Comparison of ENCODE assay signal across 18 cellular contexts in the genomic region with DNA sequence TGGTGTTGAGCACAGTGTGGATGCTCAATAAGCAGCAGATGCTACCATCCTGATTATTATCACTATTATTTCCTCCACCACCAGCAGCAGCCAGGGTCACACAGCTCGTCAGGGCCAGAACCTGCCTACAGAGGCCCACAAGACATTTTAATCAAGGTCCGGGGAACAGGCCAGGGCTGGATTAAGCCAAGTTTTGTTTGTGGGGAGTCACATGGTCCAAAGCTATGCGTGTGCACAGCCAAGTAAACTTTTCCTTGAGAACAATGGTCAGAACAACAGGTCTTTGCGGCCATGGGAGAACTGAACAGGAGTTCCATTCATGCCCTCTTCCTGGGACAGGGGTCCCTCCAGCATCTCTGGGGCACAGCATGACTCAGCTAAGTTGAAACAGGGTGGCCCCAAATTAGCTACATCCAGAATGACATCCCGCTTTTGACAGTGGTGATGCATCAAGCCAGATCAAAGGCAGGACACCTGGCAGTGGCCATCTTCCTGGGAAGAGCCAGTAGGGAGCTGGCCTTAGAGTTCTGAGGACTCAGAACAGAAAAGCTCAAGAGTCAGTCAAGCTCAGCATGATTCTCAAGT. TPM values are rescaled to one million over a fixed set of nuclear protein-coding genes. Genes with fewer than 3 reads are reported as not detected.
DNase-seq lines count a peak whose midpoint lies in the region; ATAC-seq and TF ChIP-seq lines count a peak whose summit lies in the region.
"Had no signal": no experiment of that assay in that cellular context is flagged by ENCODE, and none has a peak within 500 bp of the region (broad histone marks: within the 10 kb centered on the region; RNA-seq: fewer than 3 reads in every experiment).

No MANE protein-coding gene starts in this region.

- CTCF ChIA-PET in WTC11 (lab: Charles Lee), result interaction anchor here (0.9 to 1.4 kb wide), 2 partner anchors 11 to 236 kb away, joined by 3 to 4 read pairs; a partner anchor contains a TSS

- WGBS in body of pancreas, 2 donors, result 37 to 65% methylated on average over 4 to 5 of the region's 5 CpGs

- H3K36me3 Mint-ChIP-seq in WTC11, result no peaks in the 10 kb centered on the region; the same call in 1 of the 2 replicates

- H3K27ac Mint-ChIP-seq in WTC11, result no peak overlapping the region
- H3K27ac Mint-ChIP-seq: CD4-positive, CD25-positive, alpha-beta regulatory T cell; endodermal cell had no signal

- POLR2A ChIA-PET in WTC11 (lab: Charles Lee), result no interaction called here

- no peak overlapping the region for H3K4me3 Mint-ChIP-seq in WTC11
- H3K4me3 Mint-ChIP-seq: CD4-positive, CD25-positive, alpha-beta regulatory T cell; endodermal cell had no signal

- no peaks in the 10 kb centered on the region for H4K20me1 ChIP-seq in osteoblast (ENCODE audit: insufficient read depth, low read length)

- no peak overlapping the region for H3K4me2 ChIP-seq in osteoblast (ENCODE audit: insufficient read depth, low read length)

- no peaks in the 10 kb centered on the region for H3K4me1 Mint-ChIP-seq in WTC11
- H3K4me1 Mint-ChIP-seq: CD4-positive, CD25-positive, alpha-beta regulatory T cell; endodermal cell had no signal

- no peak for DNase-seq in body of pancreas
- peak; percentile 66 for DNase-seq in globus pallidus (ENCODE audit: low spot score)
- peak; percentile 67 for DNase-seq in osteoblast (ENCODE audit: insufficient read length, low spot score, missing footprints)
- DNase-seq in vagina (ENCODE audit: extremely low spot score in 2 of 2), result no peak
- DNase-seq in DMS153 (lab: John Stamatoyannopoulos, UW), result no peak
- DNase-seq in WTC11 (ENCODE audit: low spot score), result no peak
- DNase-seq in NCI-H524 treated with DMSO at 0.1 percent for 48 hours (lab: John Stamatoyannopoulos, UW), result no peak
- DNase-seq: activated CD4-positive, CD25-positive, alpha-beta regulatory T cell treated with anti-CD3 and anti-CD28 coated beads, Interleukin-2, amount 50 U/mL, for 72 hours; activated naive CD4-positive, alpha-beta T cell treated with Interleukin-2 at 50 U/mL for 16 hours; CD4-positive, CD25-positive, alpha-beta regulatory T cell; central memory CD4-positive, alpha-beta T cell; endodermal cell; GM23248; NCI-H1694; NCI-H345; SHP77 treated with DMSO at 0.1 percent for 48 hours; stimulated activated CD4-positive, alpha-beta T cell treated with anti-CD3 and anti-CD28 coated beads, Interleukin-15, amount 100 ng/mL, for 24 hours; T-helper 2 cell had no signal

- no peak overlapping the region for H2AFZ ChIP-seq in osteoblast (ENCODE audit: low read length)
- H2AFZ ChIP-seq: GM23248 had no signal

- no peaks in the 10 kb centered on the region; the same call in 1 of the 2 replicates for H3K27me3 Mint-ChIP-seq in WTC11 (ENCODE audit: low read depth)
- H3K27me3 Mint-ChIP-seq: CD4-positive, CD25-positive, alpha-beta regulatory T cell had no signal

- no peak overlapping the region for H3K27ac ChIP-seq in body of pancreas
- H3K27ac ChIP-seq in osteoblast (ENCODE audit: low read depth, low read length), result no peak overlapping the region
- peak overlapping the region; percentile 20 for H3K27ac ChIP-seq in vagina
- H3K27ac ChIP-seq: GM23248 had no signal

- H3K79me2 ChIP-seq in osteoblast (ENCODE audit: insufficient read depth, low read length), result no peaks in the 10 kb centered on the region

- no peaks in the 10 kb centered on the region for H3K36me3 ChIP-seq in body of pancreas (replicated peaks in 1 of 2; ENCODE audit: insufficient read depth in 1 of 2, low read depth in 2 of 2)
- H3K36me3 ChIP-seq in osteoblast (ENCODE audit: insufficient read depth, low read length), result no peaks in the 10 kb centered on the region
- H3K36me3 ChIP-seq in vagina, result no peaks in the 10 kb centered on the region

- peaks cover 4% of the 10 kb centered on the region; the same call in 1 of the 2 replicates for H3K9me3 Mint-ChIP-seq in WTC11
- H3K9me3 Mint-ChIP-seq: CD4-positive, CD25-positive, alpha-beta regulatory T cell had no signal

- H3K4me3 ChIP-seq in body of pancreas (no peak overlapping the region), osteoblast (ENCODE audit: insufficient read depth, low read length) (no peak overlapping the region), vagina (no peak overlapping the region)
- H3K4me3 ChIP-seq: GM23248 had no signal

- TF ChIP-seq CTCF in body of pancreas (IDR thresholded peaks at IDR 0.05) (no peak), osteoblast (IDR thresholded peaks at IDR 0.05; ENCODE audit: extremely low read depth, low read depth, low read length) (no peak), vagina (IDR thresholded peaks at IDR 0.05) (no peak), WTC11 (IDR thresholded peaks at IDR 0.05) (no peak)

- TF ChIP-seq POLR2A in body of pancreas (IDR thresholded peaks at IDR 0.05), result no peak
- no peak for TF ChIP-seq POLR2A in vagina (IDR thresholded peaks at IDR 0.05)

- no peaks in the 10 kb centered on the region for H3K4me1 ChIP-seq in body of pancreas
- H3K4me1 ChIP-seq in osteoblast (ENCODE audit: insufficient read depth, low read length), result no peaks in the 10 kb centered on the region
- peaks cover 10% of the 10 kb centered on the region for H3K4me1 ChIP-seq in vagina

- H3K9me3 ChIP-seq in body of pancreas, result no peaks in the 10 kb centered on the region
- H3K9me3 ChIP-seq in osteoblast (ENCODE audit: low read depth, low read length), result no peaks in the 10 kb centered on the region
- no peaks in the 10 kb centered on the region for H3K9me3 ChIP-seq in vagina

- H3K27me3 ChIP-seq in body of pancreas (no peaks in the 10 kb centered on the region), osteoblast (ENCODE audit: insufficient read depth, low read length) (no peaks in the 10 kb centered on the region), vagina (no peaks in the 10 kb centered on the region)

- peak; percentile 12 for ATAC-seq in body of pancreas
- ATAC-seq in WTC11, result no peak

- intact Hi-C loops in body of pancreas (cut with DNase I), result no loop called here
- intact Hi-C loops in vagina (cut with DNase I), result no loop called here

TF ChIP-seq in WTC11, 78 proteins besides CTCF, POLR2A, EP300 and RAD21 (continues in another document):
- TF ChIP-seq MXD4 (CRISPR knock-in tag; IDR thresholded peaks at IDR 0.05; ENCODE audit: borderline replicate concordance) (no peak), OVOL2 (CRISPR knock-in tag; IDR thresholded peaks at IDR 0.05; ENCODE audit: borderline replicate concordance) (no peak), ZNF138 (CRISPR knock-in tag; conservative IDR thresholded peaks at IDR 0.05) (no peak), TCF7 (CRISPR knock-in tag; IDR thresholded peaks at IDR 0.05; ENCODE audit: low read depth) (no peak), FOXJ3 (CRISPR knock-in tag; IDR thresholded peaks at IDR 0.05; ENCODE audit: borderline replicate concordance) (no peak), ZNF219 (CRISPR knock-in tag; IDR thresholded peaks at IDR 0.05; ENCODE audit: borderline replicate concordance) (no peak), NFYB (CRISPR knock-in tag; conservative IDR thresholded peaks at IDR 0.05; ENCODE audit: low read depth) (no peak), TEAD1 (CRISPR knock-in tag; IDR thresholded peaks at IDR 0.05) (no peak), NFATC4 (CRISPR knock-in tag; IDR thresholded peaks at IDR 0.05) (no peak)
- TF ChIP-seq, protein P1, sequence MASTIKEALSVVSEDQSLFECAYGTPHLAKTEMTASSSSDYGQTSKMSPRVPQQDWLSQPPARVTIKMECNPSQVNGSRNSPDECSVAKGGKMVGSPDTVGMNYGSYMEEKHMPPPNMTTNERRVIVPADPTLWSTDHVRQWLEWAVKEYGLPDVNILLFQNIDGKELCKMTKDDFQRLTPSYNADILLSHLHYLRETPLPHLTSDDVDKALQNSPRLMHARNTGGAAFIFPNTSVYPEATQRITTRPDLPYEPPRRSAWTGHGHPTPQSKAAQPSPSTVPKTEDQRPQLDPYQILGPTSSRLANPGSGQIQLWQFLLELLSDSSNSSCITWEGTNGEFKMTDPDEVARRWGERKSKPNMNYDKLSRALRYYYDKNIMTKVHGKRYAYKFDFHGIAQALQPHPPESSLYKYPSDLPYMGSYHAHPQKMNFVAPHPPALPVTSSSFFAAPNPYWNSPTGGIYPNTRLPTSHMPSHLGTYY (CRISPR knock-in tag; IDR thresholded peaks at IDR 0.05), result no peak
- TF ChIP-seq, protein P2, sequence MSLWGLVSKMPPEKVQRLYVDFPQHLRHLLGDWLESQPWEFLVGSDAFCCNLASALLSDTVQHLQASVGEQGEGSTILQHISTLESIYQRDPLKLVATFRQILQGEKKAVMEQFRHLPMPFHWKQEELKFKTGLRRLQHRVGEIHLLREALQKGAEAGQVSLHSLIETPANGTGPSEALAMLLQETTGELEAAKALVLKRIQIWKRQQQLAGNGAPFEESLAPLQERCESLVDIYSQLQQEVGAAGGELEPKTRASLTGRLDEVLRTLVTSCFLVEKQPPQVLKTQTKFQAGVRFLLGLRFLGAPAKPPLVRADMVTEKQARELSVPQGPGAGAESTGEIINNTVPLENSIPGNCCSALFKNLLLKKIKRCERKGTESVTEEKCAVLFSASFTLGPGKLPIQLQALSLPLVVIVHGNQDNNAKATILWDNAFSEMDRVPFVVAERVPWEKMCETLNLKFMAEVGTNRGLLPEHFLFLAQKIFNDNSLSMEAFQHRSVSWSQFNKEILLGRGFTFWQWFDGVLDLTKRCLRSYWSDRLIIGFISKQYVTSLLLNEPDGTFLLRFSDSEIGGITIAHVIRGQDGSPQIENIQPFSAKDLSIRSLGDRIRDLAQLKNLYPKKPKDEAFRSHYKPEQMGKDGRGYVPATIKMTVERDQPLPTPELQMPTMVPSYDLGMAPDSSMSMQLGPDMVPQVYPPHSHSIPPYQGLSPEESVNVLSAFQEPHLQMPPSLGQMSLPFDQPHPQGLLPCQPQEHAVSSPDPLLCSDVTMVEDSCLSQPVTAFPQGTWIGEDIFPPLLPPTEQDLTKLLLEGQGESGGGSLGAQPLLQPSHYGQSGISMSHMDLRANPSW (CRISPR knock-in tag; conservative IDR thresholded peaks at IDR 0.05; ENCODE audit: low read depth), result no peak
- TF ChIP-seq, protein P3, sequence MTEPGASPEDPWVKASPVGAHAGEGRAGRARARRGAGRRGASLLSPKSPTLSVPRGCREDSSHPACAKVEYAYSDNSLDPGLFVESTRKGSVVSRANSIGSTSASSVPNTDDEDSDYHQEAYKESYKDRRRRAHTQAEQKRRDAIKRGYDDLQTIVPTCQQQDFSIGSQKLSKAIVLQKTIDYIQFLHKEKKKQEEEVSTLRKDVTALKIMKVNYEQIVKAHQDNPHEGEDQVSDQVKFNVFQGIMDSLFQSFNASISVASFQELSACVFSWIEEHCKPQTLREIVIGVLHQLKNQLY (CRISPR knock-in tag; IDR thresholded peaks at IDR 0.05), result no peak

RNA-seq across cellular contexts. Expression of a gene that starts 11.7 kb away (rescaled TPM):
- total RNA-seq in body of pancreas (10 to 100 TPM; 19.8 to 22.6 TPM), osteoblast (27.1 and 27.5 TPM in 2 replicates), vagina (23.8 TPM), WTC11 (2021) (5.3 to 6.3 TPM (median 6.2 TPM) in 3 replicates)

RNA-seq across cellular contexts. Expression of a gene that starts 30.6 kb away (rescaled TPM):
- 10 to 100 TPM in 1 of 2 donors, 1 to 10 TPM in 1; 8.8 to 27.0 TPM for total RNA-seq in body of pancreas
- 14.4 and 16.6 TPM in 2 replicates for total RNA-seq in osteoblast
- 15.0 TPM for total RNA-seq in vagina
- total RNA-seq in WTC11 (2021), result 47.6 to 56.3 TPM (median 52.8 TPM) in 3 replicates

RNA-seq across cellular contexts. Expression of a gene that starts 58.0 kb away (rescaled TPM):
- total RNA-seq in body of pancreas, result 10 to 100 TPM; 10.6 to 12.5 TPM
- 10.3 and 11.2 TPM in 2 replicates for total RNA-seq in osteoblast
- total RNA-seq in vagina, result 34.9 TPM
- total RNA-seq in WTC11 (2021), result 22.1 to 23.8 TPM (median 23.5 TPM) in 3 replicates

Comparison
In these comparisons a context has a peak if more than half of its experiments do, and no peak if none do; other contexts are left out.
1. DNase-seq: peak in globus pallidus (single experiment) and osteoblast (single experiment); none in body of pancreas (0 of 4), vagina (0 of 2), DMS153 (single experiment), WTC11 (single experiment) and NCI-H524 treated with DMSO at 0.1 percent for 48 hours (single experiment).